Comparison of ENCODE assay signal across 12 cellular contexts in the genomic region with DNA sequence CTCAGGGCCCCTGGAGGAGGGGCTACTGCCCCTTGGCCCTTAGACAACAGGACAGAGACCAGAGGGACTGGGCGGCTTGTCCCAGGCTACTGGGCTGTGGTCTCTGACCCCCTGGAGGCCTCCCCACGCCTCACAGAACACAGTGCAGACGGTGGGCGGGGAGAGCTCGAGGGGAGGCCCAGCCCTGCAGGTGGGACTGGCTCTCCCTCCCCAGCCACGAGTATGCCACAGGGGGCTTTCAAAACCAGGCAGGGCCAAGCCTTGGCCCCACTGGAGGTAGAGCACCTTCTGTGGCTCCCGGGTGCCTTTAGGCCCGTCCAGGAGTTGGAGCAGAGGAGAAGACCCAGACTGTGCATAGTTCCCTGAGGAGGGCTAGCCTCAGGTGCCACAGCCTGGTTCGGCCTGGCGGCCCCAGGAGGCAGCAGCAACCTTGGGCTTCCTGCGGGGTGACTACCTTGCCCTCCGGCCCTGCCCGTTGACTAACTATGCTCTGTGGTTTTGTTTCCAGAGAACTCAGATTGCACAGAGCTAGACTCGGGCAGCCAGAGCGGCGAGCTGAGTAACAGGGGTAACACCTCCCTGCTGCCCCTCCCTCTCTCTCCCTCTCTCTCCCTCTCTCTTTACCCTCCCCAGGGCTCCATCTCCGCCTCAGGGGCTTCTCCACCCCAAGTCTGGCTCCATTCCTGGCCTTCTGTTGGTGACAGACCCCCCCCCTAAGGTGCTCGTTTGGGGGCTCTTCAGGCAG. TPM values are rescaled to one million over a fixed set of nuclear protein-coding genes. Genes with fewer than 3 reads are reported as not detected.
DNase-seq lines count a peak whose midpoint lies in the region; ATAC-seq and TF ChIP-seq lines count a peak whose summit lies in the region.
"Had no signal": no experiment of that assay in that cellular context is flagged by ENCODE, and none has a peak within 500 bp of the region (broad histone marks: within the 10 kb centered on the region; RNA-seq: fewer than 3 reads in every experiment).

No MANE protein-coding gene starts in this region.

- H3K36me3 ChIP-seq in BLaER1 treated with 17β-estradiol and CSF1 and Interleukin-3, amounts not matched to agents 10 nM and 100 nM = peaks cover 0 to 71% (median 41%) of the 10 kb centered on the region in 11 experiments; a peak in 21 of 22 replicates
- H3K36me3 ChIP-seq in ascending aorta = peaks cover 50 to 60% of the 10 kb centered on the region in 2 donors
- peaks cover 37% of the 10 kb centered on the region for H3K36me3 ChIP-seq in effector memory CD4-positive, alpha-beta T cell (ENCODE audit: control insufficient read depth, insufficient read depth, low read length)

- H3K4me2 ChIP-seq in BLaER1 treated with 17β-estradiol and CSF1 and Interleukin-3, amounts not matched to agents 10 nM and 100 nM = peak overlapping the region; percentile 74 to 96 (median 90)

- no peaks in the 10 kb centered on the region for H3K9me3 ChIP-seq in BLaER1 treated with 17β-estradiol and CSF1 and Interleukin-3, amounts not matched to agents 10 nM and 100 nM (replicated peaks in 1 of 11)
- H3K9me3 ChIP-seq in ascending aorta = no peaks in the 10 kb centered on the region
- H3K9me3 ChIP-seq in effector memory CD4-positive, alpha-beta T cell (ENCODE audit: control insufficient read depth, low read length) = no peaks in the 10 kb centered on the region
- H3K9me3 ChIP-seq: transverse colon had no signal

- TF ChIP-seq CTCF in ascending aorta (IDR thresholded peaks at IDR 0.05) = no peak

- peak overlapping the region; percentile 69 to 89 (median 79) for H3K27ac ChIP-seq in BLaER1 treated with 17β-estradiol and CSF1 and Interleukin-3, amounts not matched to agents 10 nM and 100 nM
- H3K27ac ChIP-seq in ascending aorta = no peak overlapping the region
- H3K27ac ChIP-seq in effector memory CD4-positive, alpha-beta T cell (ENCODE audit: insufficient read depth, low read length, poor library complexity, severe bottlenecking) = no peak overlapping the region
- H3K27ac ChIP-seq: transverse colon had no signal

- peaks cover 90 to 93% (median 92%) of the 10 kb centered on the region in 10 experiments for H3K4me1 ChIP-seq in BLaER1 treated with 17β-estradiol and CSF1 and Interleukin-3, amounts not matched to agents 10 nM and 100 nM
- H3K4me1 ChIP-seq in ascending aorta = peaks cover 0 to 12% of the 10 kb centered on the region in 2 donors
- H3K4me1 ChIP-seq in effector memory CD4-positive, alpha-beta T cell (ENCODE audit: control insufficient read depth, insufficient read depth, low read length, poor library complexity, severe bottlenecking) = peaks cover 29% of the 10 kb centered on the region

- H4K20me1 ChIP-seq in BLaER1 treated with 17β-estradiol and CSF1 and Interleukin-3, amounts not matched to agents 10 nM and 100 nM = peaks cover 14 to 45% (median 32%) of the 10 kb centered on the region in 11 experiments; a peak in 18 of 22 replicates

- DNase-seq in M059J (ENCODE audit: low read depth) (peak; percentile 98), ascending aorta (ENCODE audit: low spot score in 2 of 2) (peak; percentile 4 to 60), mesenteric fat pad (ENCODE audit: low spot score) (peak; percentile 88), NCI-H526 (lab: John Stamatoyannopoulos, UW) (no peak), 8988T (no peak)
- no peak for DNase-seq in effector memory CD4-positive, alpha-beta T cell
- DNase-seq: foreskin melanocyte; stimulated activated CD4-positive, alpha-beta T cell treated with anti-CD3 and anti-CD28 coated beads, Interleukin-4, amount 100 ng/mL, for 1 hour; transverse colon had no signal

- H3K9ac ChIP-seq in BLaER1 treated with 17β-estradiol and CSF1 and Interleukin-3, amounts not matched to agents 10 nM and 100 nM = peak overlapping the region; percentile 50 to 77 (median 71)

- no peaks in the 10 kb centered on the region for H3K27me3 ChIP-seq in BLaER1 treated with 17β-estradiol and CSF1 and Interleukin-3, amounts not matched to agents 10 nM and 100 nM
- no peaks in the 10 kb centered on the region for H3K27me3 ChIP-seq in ascending aorta
- H3K27me3 ChIP-seq in effector memory CD4-positive, alpha-beta T cell (replicated peaks; ENCODE audit: control insufficient read depth, insufficient read depth, low read length, poor library complexity, severe bottlenecking) = no peaks in the 10 kb centered on the region
- H3K27me3 ChIP-seq: transverse colon had no signal

- intact Hi-C loops in ascending aorta (cut with DNase I) = no loop called here

- peak overlapping the region in 6 of 10 experiments; percentile 0 to 47 (median 26); a peak in 9 of 20 replicates for H3K4me3 ChIP-seq in BLaER1 treated with 17β-estradiol and CSF1 and Interleukin-3, amounts not matched to agents 10 nM and 100 nM
- no peak overlapping the region for H3K4me3 ChIP-seq in ascending aorta
- no peak overlapping the region for H3K4me3 ChIP-seq in effector memory CD4-positive, alpha-beta T cell (ENCODE audit: insufficient read depth, low read depth, low read length, poor library complexity, severe bottlenecking)
- H3K4me3 ChIP-seq: transverse colon had no signal

- no peak for ATAC-seq in HG03039 (IDR thresholded peaks at IDR 0.05; ENCODE audit: unreplicated experiment)
- ATAC-seq: WTC11 had no signal

RNA-seq across cellular contexts. Expression of a gene that starts 15.5 kb away (rescaled TPM):
- total RNA-seq in M059J (2014; rRNA removed; shearing (Covaris generic)) = 85.7 and 88.4 TPM in 2 replicates
- total RNA-seq in ascending aorta (212 TPM), mesenteric fat pad (38.9 TPM)

RNA-seq across cellular contexts. Expression of a gene that starts 22.5 kb away (rescaled TPM):
- total RNA-seq in M059J (2014; rRNA removed; shearing (Covaris generic)) = 151 and 186 TPM in 2 replicates
- total RNA-seq in ascending aorta = 156 TPM
- 58.8 TPM for total RNA-seq in mesenteric fat pad

RNA-seq across cellular contexts. Expression of a gene that starts 53.0 kb away (rescaled TPM):
- 0.12 and 1.4 TPM in 2 replicates for total RNA-seq in M059J (2014; rRNA removed; shearing (Covaris generic))
- total RNA-seq in ascending aorta (not detected), mesenteric fat pad (2.0 TPM)

Comparison
In these comparisons a context has a peak if more than half of its experiments do, and no peak if none do; other contexts are left out.
1. H3K27ac ChIP-seq: peak in BLaER1 treated with 17β-estradiol and CSF1 and Interleukin-3, amounts not matched to agents 10 nM and 100 nM (11 of 11); none in ascending aorta (0 of 2) and effector memory CD4-positive, alpha-beta T cell (single experiment).
2. H3K4me3 ChIP-seq: peak in BLaER1 treated with 17β-estradiol and CSF1 and Interleukin-3, amounts not matched to agents 10 nM and 100 nM (6 of 10); none in ascending aorta (0 of 2) and effector memory CD4-positive, alpha-beta T cell (single experiment).
3. DNase-seq: peak in M059J (single experiment), ascending aorta (2 of 2) and mesenteric fat pad (single experiment); none in effector memory CD4-positive, alpha-beta T cell (0 of 3), NCI-H526 (0 of 2) and 8988T (single experiment).